ENCODE assay signal across 16 cellular contexts in genomic region chr19:13604902-13605586, GRCh38.
DNase-seq lines count a peak whose midpoint lies in the region; ATAC-seq, FAIRE-seq and TF ChIP-seq lines count a peak whose summit lies in the region.
"Had no signal": no experiment of that assay in that cellular context is flagged by ENCODE, and none has a peak within 500 bp of the region (broad histone marks: within the 10 kb centered on the region; RNA-seq: fewer than 3 reads in every experiment).

No MANE protein-coding gene starts in this region.

- no peaks in the 10 kb centered on the region for H3K36me3 ChIP-seq in H7 (replicated peaks; ENCODE audit: control insufficient read depth, insufficient read depth, low read length)
- H3K36me3 ChIP-seq in SK-N-MC (ENCODE audit: insufficient read depth, low read length), result no peaks in the 10 kb centered on the region
- no peaks in the 10 kb centered on the region for H3K36me3 ChIP-seq in BE2C

- FAIRE-seq in islet of Langerhans (lab: Jason Lieb, UNC), result peak; percentile 13
- FAIRE-seq: GM18507 had no signal

- H3K27me3 ChIP-seq in H7 (ENCODE audit: control insufficient read depth, insufficient read depth, low read length), result no peaks in the 10 kb centered on the region
- no peaks in the 10 kb centered on the region for H3K27me3 ChIP-seq in BE2C

- intact Hi-C loops in sciatic nerve (cut with DNase I), result loop anchor here (5.0 to 10.0 kb wide), 2 partner anchors 120 to 948 kb away; no protein-coding TSS in a partner anchor

- no peaks in the 10 kb centered on the region for H3K4me1 ChIP-seq in BE2C

- no peak overlapping the region for H3K9ac ChIP-seq in SK-N-MC (ENCODE audit: insufficient read length)

- DNase-seq in H7 (peak; percentile 46), NCI-H1436 treated with DMSO at 0.1 percent for 48 hours (lab: John Stamatoyannopoulos, UW) (peak; percentile 43), SK-N-MC (ENCODE audit: low read depth, low spot score) (no peak), sciatic nerve (ENCODE audit: low spot score) (no peak), BE2C (no peak), DMS114 treated with DMSO at 0.1 percent for 48 hours (lab: John Stamatoyannopoulos, UW; ENCODE audit: unreplicated experiment) (no peak)
- DNase-seq: activated CD4-positive, CD25-positive, alpha-beta regulatory T cell; activated gamma-delta T cell treated with Interleukin-2 at 50 U/mL for 16 hours; DMS79; Karpas-422; MV-4-11; NCI-H187 treated with DMSO at 0.1 percent for 48 hours; NCI-H226 had no signal

- no peak for ATAC-seq in sciatic nerve

- peak overlapping the region; percentile 53 for H3K27ac ChIP-seq in SK-N-MC

- TF ChIP-seq CTCF in BE2C (IDR thresholded peaks at IDR 0.05; ENCODE audit: low read depth, low read length), result no peak

- H3K4me3 ChIP-seq in H7 (ENCODE audit: insufficient read depth, low read depth, low read length), result no peak overlapping the region
- H3K4me3 ChIP-seq in SK-N-MC, result 0 out of 2 replicates have a peak overlapping the region, but pooled peaks have one; percentile 0
- H3K4me3 ChIP-seq in BE2C (ENCODE audit: low read depth, low read length), result no peak overlapping the region
- H3K4me3 ChIP-seq: lung had no signal

- no peaks in the 10 kb centered on the region for H3K9me3 ChIP-seq in SK-N-MC (ENCODE audit: low read depth, low read length)
- no peaks in the 10 kb centered on the region for H3K9me3 ChIP-seq in BE2C

Comparison
In these comparisons a context has a peak if more than half of its experiments do, and no peak if none do; other contexts are left out.
1. DNase-seq: peak in H7 (single experiment) and NCI-H1436 treated with DMSO at 0.1 percent for 48 hours (single experiment); none in SK-N-MC (single experiment), sciatic nerve (single experiment), BE2C (single experiment) and DMS114 treated with DMSO at 0.1 percent for 48 hours (single experiment).